Comparison of ENCODE assay signal across 19 cellular contexts in the genomic region with DNA sequence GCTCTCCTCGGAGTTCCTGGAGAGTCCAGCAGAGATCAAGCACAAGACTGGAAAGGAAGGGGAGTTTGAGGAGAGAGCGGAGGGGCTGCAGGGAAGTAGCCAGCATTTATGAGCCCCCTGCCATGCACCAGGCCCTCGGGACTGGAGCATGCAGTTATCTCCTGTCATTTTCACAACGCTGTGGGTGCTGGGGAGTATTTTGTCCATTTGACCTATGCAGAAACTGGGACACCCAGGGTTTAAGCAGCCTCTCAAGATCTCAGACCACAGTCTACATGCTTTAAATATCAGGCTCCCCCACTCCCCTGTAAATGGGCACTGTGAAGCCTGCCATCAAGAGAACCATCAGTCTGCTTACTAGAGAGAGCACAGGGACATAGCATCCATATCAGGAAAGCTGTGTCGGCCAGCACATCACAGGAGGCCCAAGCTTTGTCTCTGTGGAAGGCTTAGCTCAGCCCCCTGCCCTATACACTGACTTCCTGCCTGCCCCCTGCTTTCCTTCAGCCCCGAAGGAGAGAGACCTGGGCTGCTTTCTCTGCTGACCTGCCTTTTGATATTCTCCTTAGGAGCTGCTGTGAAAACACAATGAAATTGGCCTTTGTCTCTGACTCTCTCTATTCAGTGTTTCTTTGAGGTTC. TPM values are rescaled to one million over a fixed set of nuclear protein-coding genes. Genes with fewer than 3 reads are reported as not detected.
"Had no signal": no experiment of that assay in that cellular context is flagged by ENCODE, and none has a peak within 500 bp of the region (broad histone marks: within the 10 kb centered on the region; RNA-seq: fewer than 3 reads in every experiment).

No MANE protein-coding gene starts in this region.

- H3K27ac Mint-ChIP-seq: activated CD4-positive, alpha-beta memory T cell treated with anti-CD3 and anti-CD28 coated beads for 36 hours; immature natural killer cell; naive B cell had no signal

- H3K79me2 ChIP-seq: hepatocyte had no signal

- H3K4me3 Mint-ChIP-seq: activated CD4-positive, alpha-beta memory T cell treated with anti-CD3 and anti-CD28 coated beads for 36 hours; immature natural killer cell; naive B cell had no signal

- H3K27me3 ChIP-seq: cardiac muscle cell, hepatocyte, upper lobe of left lung had no signal

- ATAC-seq: lower lobe of right lung, psoas muscle, sciatic nerve had no signal

- H3K9me3 Mint-ChIP-seq: activated CD4-positive, alpha-beta memory T cell treated with anti-CD3 and anti-CD28 coated beads for 36 hours; immature natural killer cell; naive B cell had no signal

- H3K9me3 ChIP-seq: lower lobe of right lung, psoas muscle, spleen, upper lobe of left lung had no signal

- H3K36me3 Mint-ChIP-seq: activated CD4-positive, alpha-beta memory T cell treated with anti-CD3 and anti-CD28 coated beads for 36 hours; immature natural killer cell; naive B cell had no signal

- H2AFZ ChIP-seq: hepatocyte had no signal

- H3K27me3 Mint-ChIP-seq: activated CD4-positive, alpha-beta memory T cell treated with anti-CD3 and anti-CD28 coated beads for 36 hours had no signal

- DNase-seq: activated CD4-positive, alpha-beta memory T cell treated with anti-CD3 and anti-CD28 coated beads for 36 hours; activated naive CD4-positive, alpha-beta T cell treated with Interleukin-2 at 50 U/mL for 16 hours; effector CD8-positive, alpha-beta T cell; immature natural killer cell; lower lobe of right lung; midbrain; naive B cell; occipital lobe; psoas muscle; spleen; stimulated activated CD4-positive, alpha-beta T cell treated with anti-CD3 and anti-CD28 coated beads, Interleukin-1b, Interleukin-23, amount 100 ng/mL, for 48 hours; stimulated activated naive CD4-positive, alpha-beta T cell; substantia nigra; T1000; upper lobe of left lung had no signal

- H3K27ac ChIP-seq: cardiac muscle cell, epithelial cell of prostate, hepatocyte, lower lobe of right lung, psoas muscle, upper lobe of left lung had no signal

- H3K4me1 Mint-ChIP-seq: immature natural killer cell, naive B cell had no signal

- H3K4me1 ChIP-seq: lower lobe of right lung, psoas muscle, upper lobe of left lung had no signal

- H3K4me2 ChIP-seq: hepatocyte had no signal

RNA-seq across cellular contexts. Expression of a gene that starts 7.3 kb away (rescaled TPM):
- total RNA-seq: activated CD4-positive, alpha-beta memory T cell treated with anti-CD3 and anti-CD28 coated beads for 36 hours; cardiac muscle cell; hepatocyte; lower lobe of right lung; occipital lobe; psoas muscle; sciatic nerve; spleen had no signal
